ENCODE assay signal across 1 cellular context in genomic region chrX:151729056-151729725, GRCh38.
TF ChIP-seq lines count a peak whose summit lies in the region.

No MANE protein-coding gene starts in this region.

TF ChIP-seq in HEK293, 187 proteins besides CTCF, POLR2A, EP300 and RAD21 (continued from another document):
- TF ChIP-seq ZNF148 (tag by site-specific recombination; IDR thresholded peaks at IDR 0.05; ENCODE audit: borderline replicate concordance) (no peak), ZNF398 (tag by site-specific recombination; IDR thresholded peaks at IDR 0.05) (no peak), HIC1 (tag by site-specific recombination; IDR thresholded peaks at IDR 0.05) (no peak), ZNF48 (tag by site-specific recombination; IDR thresholded peaks at IDR 0.05) (no peak)
